In genomic region chr5:154520861-154521453, GRCh38 we compare ENCODE assay signal across 8 cellular contexts. TPM values are rescaled to one million over a fixed set of nuclear protein-coding genes. Genes with fewer than 3 reads are reported as not detected.
DNase-seq lines count a peak whose midpoint lies in the region; ATAC-seq, FAIRE-seq and TF ChIP-seq lines count a peak whose summit lies in the region.

No MANE protein-coding gene starts in this region.

- H3K9me3 ChIP-seq in K562 (replicated peaks; ENCODE audit: control insufficient read depth, insufficient read depth, low read depth, low read length) (no peaks in the 10 kb centered on the region), vagina (no peaks in the 10 kb centered on the region)

- in situ Hi-C loops in K562 (cut with MboI): no loop called here

- ATAC-seq in K562: peak; percentile 66
- no peak for ATAC-seq in GM18909 (IDR thresholded peaks at IDR 0.05; ENCODE audit: poor library complexity, unreplicated experiment)

- FAIRE-seq in K562 (lab: Jason Lieb, UNC): no peak

- BruUV-seq in K562 (replicated peaks; lab: Mats Ljungman, UMichigan): no TSS peak

- H3K79me2 ChIP-seq in KMS-11 (ENCODE audit: insufficient read depth, low read depth) (no peaks in the 10 kb centered on the region), K562 (ENCODE audit: control insufficient read depth, insufficient read depth, low read length) (no peaks in the 10 kb centered on the region)

- no peaks in the 10 kb centered on the region for H3K4me1 ChIP-seq in KMS-11 (ENCODE audit: low read depth, poor library complexity, severe bottlenecking)
- peaks cover 12 to 27% of the 10 kb centered on the region in 2 experiments; a peak in 4 of 5 replicates for H3K4me1 ChIP-seq in K562 (replicated peaks in 1 of 2; ENCODE audit: control insufficient read depth in 2 of 2, insufficient read depth in 2 of 2, low read length in 2 of 2)
- H3K4me1 ChIP-seq in vagina: peaks cover 26% of the 10 kb centered on the region

- POLR2A ChIA-PET in K562 (lab: Yijun Ruan, JAX): interaction anchor here (1.0 to 1.5 kb wide), 2 partner anchors 10 to 73 kb away, joined by 3 to 7 read pairs; no protein-coding TSS in a partner anchor

- H4K20me1 ChIP-seq in KMS-11 (ENCODE audit: insufficient read depth) (no peaks in the 10 kb centered on the region), K562 (replicated peaks; ENCODE audit: control insufficient read depth, insufficient read depth, low read length) (peaks cover 3% of the 10 kb centered on the region; the same call in 1 of the 2 replicates)

- H3K27me3 ChIP-seq in KMS-11 (ENCODE audit: insufficient read depth, low read depth) (no peaks in the 10 kb centered on the region), K562 (ENCODE audit: control insufficient read depth in 2 of 2, insufficient read depth in 2 of 2, low read length in 2 of 2) (peaks cover 12 to 37% of the 10 kb centered on the region in 2 experiments; a peak in 4 of 5 replicates), vagina (no peaks in the 10 kb centered on the region)

- TF ChIP-seq RAD21 in K562 (CRISPR knock-in tag; conservative IDR thresholded peaks at IDR 0.05 in 1 of 2, IDR thresholded peaks at IDR 0.05 in 1 of 2): peak in 1 of 2 experiments; percentile 41; a peak in 2 of 4 replicates

- TF ChIP-seq POLR2A in K562 (conservative IDR thresholded peaks at IDR 0.05) (no peak), vagina (IDR thresholded peaks at IDR 0.05) (no peak)

- TF ChIP-seq CTCF in KMS-11 (conservative IDR thresholded peaks at IDR 0.05; ENCODE audit: low read depth, low read length) (peak; percentile 77), K562 (IDR thresholded peaks at IDR 0.05 in 2 of 3, conservative IDR thresholded peaks at IDR 0.05 in 1 of 3; ENCODE audit: insufficient read depth in 2 of 3, low read depth in 1 of 3, low read length in 3 of 3) (peak; percentile 63 to 89 (median 68)), vagina (IDR thresholded peaks at IDR 0.05) (no peak)

- no peaks in the 10 kb centered on the region for H3K9me1 ChIP-seq in K562 (ENCODE audit: control insufficient read depth, insufficient read depth, low read length)

- no peak for TF ChIP-seq EP300 in K562 (IDR thresholded peaks at IDR 0.05; ENCODE audit: low read length)

- H3K36me3 ChIP-seq in KMS-11 (ENCODE audit: insufficient read depth) (no peaks in the 10 kb centered on the region), K562 (ENCODE audit: control insufficient read depth, insufficient read depth, low read length) (no peaks in the 10 kb centered on the region), vagina (no peaks in the 10 kb centered on the region)

- H3K4me2 ChIP-seq in KMS-11: no peak overlapping the region
- peak overlapping the region; percentile 7; the same call in 1 of the 2 replicates for H3K4me2 ChIP-seq in K562 (ENCODE audit: insufficient read depth, low read length)

- no peak overlapping the region for H3K9ac ChIP-seq in KMS-11
- peak overlapping the region in 1 of 2 experiments; percentile 36; a peak in 1 of 4 replicates for H3K9ac ChIP-seq in K562 (ENCODE audit: insufficient read depth in 1 of 2, low read depth in 2 of 2, low read length in 2 of 2)

- CTCF ChIA-PET in K562 (lab: Yijun Ruan, JAX; ENCODE audit: low intra/inter-chr PET ratio): interaction anchor here (0.6 to 1.4 kb wide), 2 partner anchors 89 to 99 kb away, joined by 3 read pairs; no protein-coding TSS in a partner anchor

- DNase-seq in NCI-H2081 (lab: John Stamatoyannopoulos, UW): peak; percentile 38 to 47
- no peak for DNase-seq in NCI-H2081 treated with DMSO at 0.1 percent for 48 hours (lab: John Stamatoyannopoulos, UW)
- peak; percentile 42 to 68 (median 60) for DNase-seq in K562 (ENCODE audit: extremely low read depth in 1 of 4, low spot score in 3 of 4)
- DNase-seq in left kidney (ENCODE audit: low read depth, low spot score): peak; percentile 85
- no peak for DNase-seq in effector CD8-positive, alpha-beta T cell (lab: John Stamatoyannopoulos, UW)
- DNase-seq in vagina (ENCODE audit: extremely low spot score in 2 of 2): no peak

- H3K4me3 ChIP-seq in KMS-11 (IDR thresholded peaks at IDR 0.05; ENCODE audit: insufficient read depth, low read depth, low read length) (no peak overlapping the region), K562 (no peak overlapping the region), vagina (no peak overlapping the region)

- no peak overlapping the region for H3K27ac ChIP-seq in KMS-11
- H3K27ac ChIP-seq in K562 (ENCODE audit: extremely low read depth, low read depth, low read length): no peak overlapping the region
- H3K27ac ChIP-seq in vagina: no peak overlapping the region

- no peak overlapping the region for H2AFZ ChIP-seq in KMS-11 (ENCODE audit: low read depth)
- H2AFZ ChIP-seq in K562 (ENCODE audit: low read depth, low read length): no peak overlapping the region

- intact Hi-C loops in K562 (cut with micrococcal nuclease): loop anchor here (5.0 to 10.0 kb wide), 3 partner anchors 86 to 446 kb away; no protein-coding TSS in a partner anchor
- intact Hi-C loops in vagina (cut with DNase I): no loop called here

- 11% methylated on average over 7 of the region's 15 CpGs for WGBS in K562 (ENCODE audit: insufficient coverage, low coverage, missing lambda C conversion rate)

TF ChIP-seq in K562, 482 proteins besides CTCF, POLR2A, EP300 and RAD21 (continues in another document):
- TF ChIP-seq ATF1 (CRISPR knock-in tag; IDR thresholded peaks at IDR 0.05) (no peak), ATF1 (tag; IDR thresholded peaks at IDR 0.05) (no peak), XRCC5 (IDR thresholded peaks at IDR 0.05; ENCODE audit: low read depth, low read length) (no peak), BDP1 (IDR thresholded peaks at IDR 0.05; ENCODE audit: insufficient read depth, insufficient read length) (no peak), EGR1 (conservative IDR thresholded peaks at IDR 0.05) (peak; percentile 37; the same call in 1 of the 2 replicates), TCF7L2 (IDR thresholded peaks at IDR 0.05; ENCODE audit: low read depth, low read length) (no peak), ZNF24 (IDR thresholded peaks at IDR 0.05) (no peak), TBL1XR1 (IDR thresholded peaks at IDR 0.05; ENCODE audit: low read length in 2 of 2) (no peak), SMAD3 (CRISPR knock-in tag; conservative IDR thresholded peaks at IDR 0.05) (no peak), JUNB (CRISPR knock-in tag; conservative IDR thresholded peaks at IDR 0.05) (no peak)
- TF ChIP-seq, protein P1, sequence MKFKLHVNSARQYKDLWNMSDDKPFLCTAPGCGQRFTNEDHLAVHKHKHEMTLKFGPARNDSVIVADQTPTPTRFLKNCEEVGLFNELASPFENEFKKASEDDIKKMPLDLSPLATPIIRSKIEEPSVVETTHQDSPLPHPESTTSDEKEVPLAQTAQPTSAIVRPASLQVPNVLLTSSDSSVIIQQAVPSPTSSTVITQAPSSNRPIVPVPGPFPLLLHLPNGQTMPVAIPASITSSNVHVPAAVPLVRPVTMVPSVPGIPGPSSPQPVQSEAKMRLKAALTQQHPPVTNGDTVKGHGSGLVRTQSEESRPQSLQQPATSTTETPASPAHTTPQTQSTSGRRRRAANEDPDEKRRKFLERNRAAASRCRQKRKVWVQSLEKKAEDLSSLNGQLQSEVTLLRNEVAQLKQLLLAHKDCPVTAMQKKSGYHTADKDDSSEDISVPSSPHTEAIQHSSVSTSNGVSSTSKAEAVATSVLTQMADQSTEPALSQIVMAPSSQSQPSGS (CRISPR knock-in tag; IDR thresholded peaks at IDR 0.05): no peak

RNA-seq across cellular contexts. Expression of gene HAND1, which starts 42.9 kb away (rescaled TPM):
- not detected in 2 replicates for total RNA-seq in K562 (2011; cell fraction: chromatin; rRNA removed; ENCODE audit: low replicate concordance)
- total RNA-seq in K562 (2011; cell fraction: nucleolus; rRNA removed): not detected in 2 replicates
- not detected in 2 replicates for total RNA-seq in K562 (2011; cell fraction: nucleoplasm; rRNA removed)
- not detected in 2 replicates for total RNA-seq in K562 (2014; rRNA removed)
- not detected in 2 replicates for total RNA-seq in K562 (2014; rRNA removed; fragmentation: Illumina TruSeq; extraction: Trizol)
- not detected in 2 replicates for total RNA-seq in K562 (2015; rRNA removed; fragmentation: Illumina TruSeq; extraction: Trizol)
- not detected in 2 replicates for total RNA-seq in K562 (2021)
- not detected in 2 replicates for polyA plus RNA-seq in K562 (2011; rRNA removed)
- 0.03 TPM in 1 of 2 replicates, not detected in the other for polyA plus RNA-seq in K562 (2011; cell fraction: cytosol; rRNA removed)
- not detected in 2 replicates for polyA plus RNA-seq in K562 (2011; cell fraction: nucleus; rRNA removed)
- polyA plus RNA-seq in K562 (2012): not detected in 2 replicates
- polyA plus RNA-seq in K562 (2014; fragmentation: Illumina TruSeq; extraction: Trizol): not detected in 2 replicates
- not detected for polyA plus RNA-seq in K562 (2014; fragmentation: Nextera tagmentation; extraction: Ambion mirVana)
- polyA plus RNA-seq in K562 (2014; rRNA removed): not detected in 2 replicates
- polyA minus RNA-seq in K562 (2011; rRNA and poly(A)+ RNA removed): not detected in 2 replicates
- polyA minus RNA-seq in K562 (2011; cell fraction: cytosol; rRNA and poly(A)+ RNA removed): not detected in 2 replicates
- polyA minus RNA-seq in K562 (2011; cell fraction: nucleus; rRNA and poly(A)+ RNA removed): not detected in 2 replicates
- total RNA-seq in vagina: not detected

Comparison
In these comparisons a context has a peak if more than half of its experiments do, and no peak if none do; other contexts are left out.
1. DNase-seq: peak in NCI-H2081 (2 of 2), K562 (4 of 4) and left kidney (single experiment); none in NCI-H2081 treated with DMSO at 0.1 percent for 48 hours (single experiment), effector CD8-positive, alpha-beta T cell (single experiment) and vagina (0 of 2).
2. CTCF ChIP-seq: peak in KMS-11 (single experiment) and K562 (3 of 3); none in vagina (0 of 3).